1 cellular context compared by ENCODE assay signal in genomic region chr9:37034320-37034937, GRCh38.
TF ChIP-seq lines count a peak whose summit lies in the region.

No MANE protein-coding gene starts in this region.

TF ChIP-seq in GM12878, 131 proteins besides CTCF, POLR2A, EP300 and RAD21 (continued from another document and continues in another):
- TF ChIP-seq, protein P1, sequence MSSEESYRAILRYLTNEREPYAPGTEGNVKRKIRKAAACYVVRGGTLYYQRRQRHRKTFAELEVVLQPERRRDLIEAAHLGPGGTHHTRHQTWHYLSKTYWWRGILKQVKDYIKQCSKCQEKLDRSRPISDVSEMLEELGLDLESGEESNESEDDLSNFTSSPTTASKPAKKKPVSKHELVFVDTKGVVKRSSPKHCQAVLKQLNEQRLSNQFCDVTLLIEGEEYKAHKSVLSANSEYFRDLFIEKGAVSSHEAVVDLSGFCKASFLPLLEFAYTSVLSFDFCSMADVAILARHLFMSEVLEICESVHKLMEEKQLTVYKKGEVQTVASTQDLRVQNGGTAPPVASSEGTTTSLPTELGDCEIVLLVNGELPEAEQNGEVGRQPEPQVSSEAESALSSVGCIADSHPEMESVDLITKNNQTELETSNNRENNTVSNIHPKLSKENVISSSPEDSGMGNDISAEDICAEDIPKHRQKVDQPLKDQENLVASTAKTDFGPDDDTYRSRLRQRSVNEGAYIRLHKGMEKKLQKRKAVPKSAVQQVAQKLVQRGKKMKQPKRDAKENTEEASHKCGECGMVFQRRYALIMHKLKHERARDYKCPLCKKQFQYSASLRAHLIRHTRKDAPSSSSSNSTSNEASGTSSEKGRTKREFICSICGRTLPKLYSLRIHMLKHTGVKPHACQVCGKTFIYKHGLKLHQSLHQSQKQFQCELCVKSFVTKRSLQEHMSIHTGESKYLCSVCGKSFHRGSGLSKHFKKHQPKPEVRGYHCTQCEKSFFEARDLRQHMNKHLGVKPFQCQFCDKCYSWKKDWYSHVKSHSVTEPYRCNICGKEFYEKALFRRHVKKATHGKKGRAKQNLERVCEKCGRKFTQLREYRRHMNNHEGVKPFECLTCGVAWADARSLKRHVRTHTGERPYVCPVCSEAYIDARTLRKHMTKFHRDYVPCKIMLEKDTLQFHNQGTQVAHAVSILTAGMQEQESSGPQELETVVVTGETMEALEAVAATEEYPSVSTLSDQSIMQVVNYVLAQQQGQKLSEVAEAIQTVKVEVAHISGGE (CRISPR knock-in tag; IDR thresholded peaks at IDR 0.05), result no peak
- no peak for TF ChIP-seq IRF4 (IDR thresholded peaks at IDR 0.05; ENCODE audit: low read depth, low read length)
- peak; percentile 80 for TF ChIP-seq LARP7 (IDR thresholded peaks at IDR 0.05)
- no peak for TF ChIP-seq ATF3 (IDR thresholded peaks at IDR 0.05; ENCODE audit: borderline replicate concordance, extremely low read depth, low read depth, low read length)
- TF ChIP-seq ZBTB40 (IDR thresholded peaks at IDR 0.05; ENCODE audit: borderline replicate concordance), result no peak
- TF ChIP-seq FOXK2 (IDR thresholded peaks at IDR 0.05), result no peak
- TF ChIP-seq WRNIP1 (IDR thresholded peaks at IDR 0.05; ENCODE audit: borderline replicate concordance, low read depth, low read length), result no peak
- no peak for TF ChIP-seq STAT3 (IDR thresholded peaks at IDR 0.05; ENCODE audit: low read depth, low read length)
- no peak for TF ChIP-seq ESRRA (IDR thresholded peaks at IDR 0.05; ENCODE audit: low read length)
- TF ChIP-seq YY1 (IDR thresholded peaks at IDR 0.05; ENCODE audit: low read depth, low read length), result peak; percentile 87
- no peak for TF ChIP-seq USF1 (IDR thresholded peaks at IDR 0.05; ENCODE audit: borderline replicate concordance, extremely low read length, insufficient read depth, low read depth, low read length)
- no peak for TF ChIP-seq HDAC6 (IDR thresholded peaks at IDR 0.05; ENCODE audit: unreplicated experiment)
- TF ChIP-seq HDGF (IDR thresholded peaks at IDR 0.05), result no peak
- TF ChIP-seq GATAD2B (conservative IDR thresholded peaks at IDR 0.05; ENCODE audit: low read depth), result peak; percentile 92
- no peak for TF ChIP-seq SIX5 (IDR thresholded peaks at IDR 0.05; ENCODE audit: low read depth, low read length, severe bottlenecking)
- TF ChIP-seq RB1 (IDR thresholded peaks at IDR 0.05; ENCODE audit: borderline replicate concordance), result peak; percentile 73; the same call in 1 of the 2 replicates
- peak; percentile 71 for TF ChIP-seq DPF2 (IDR thresholded peaks at IDR 0.05)
- TF ChIP-seq JUND (IDR thresholded peaks at IDR 0.05; ENCODE audit: low read depth, low read length), result no peak
- TF ChIP-seq ZNF622 (IDR thresholded peaks at IDR 0.05), result no peak
- no peak for TF ChIP-seq ETV6 (conservative IDR thresholded peaks at IDR 0.05 in 1 of 2, IDR thresholded peaks at IDR 0.05 in 1 of 2; ENCODE audit: borderline replicate concordance in 1 of 2, low read depth in 1 of 2)
- peak; percentile 34; the same call in 1 of the 2 replicates for TF ChIP-seq SMAD5 (IDR thresholded peaks at IDR 0.05; ENCODE audit: low read depth)
- TF ChIP-seq, protein P2, sequence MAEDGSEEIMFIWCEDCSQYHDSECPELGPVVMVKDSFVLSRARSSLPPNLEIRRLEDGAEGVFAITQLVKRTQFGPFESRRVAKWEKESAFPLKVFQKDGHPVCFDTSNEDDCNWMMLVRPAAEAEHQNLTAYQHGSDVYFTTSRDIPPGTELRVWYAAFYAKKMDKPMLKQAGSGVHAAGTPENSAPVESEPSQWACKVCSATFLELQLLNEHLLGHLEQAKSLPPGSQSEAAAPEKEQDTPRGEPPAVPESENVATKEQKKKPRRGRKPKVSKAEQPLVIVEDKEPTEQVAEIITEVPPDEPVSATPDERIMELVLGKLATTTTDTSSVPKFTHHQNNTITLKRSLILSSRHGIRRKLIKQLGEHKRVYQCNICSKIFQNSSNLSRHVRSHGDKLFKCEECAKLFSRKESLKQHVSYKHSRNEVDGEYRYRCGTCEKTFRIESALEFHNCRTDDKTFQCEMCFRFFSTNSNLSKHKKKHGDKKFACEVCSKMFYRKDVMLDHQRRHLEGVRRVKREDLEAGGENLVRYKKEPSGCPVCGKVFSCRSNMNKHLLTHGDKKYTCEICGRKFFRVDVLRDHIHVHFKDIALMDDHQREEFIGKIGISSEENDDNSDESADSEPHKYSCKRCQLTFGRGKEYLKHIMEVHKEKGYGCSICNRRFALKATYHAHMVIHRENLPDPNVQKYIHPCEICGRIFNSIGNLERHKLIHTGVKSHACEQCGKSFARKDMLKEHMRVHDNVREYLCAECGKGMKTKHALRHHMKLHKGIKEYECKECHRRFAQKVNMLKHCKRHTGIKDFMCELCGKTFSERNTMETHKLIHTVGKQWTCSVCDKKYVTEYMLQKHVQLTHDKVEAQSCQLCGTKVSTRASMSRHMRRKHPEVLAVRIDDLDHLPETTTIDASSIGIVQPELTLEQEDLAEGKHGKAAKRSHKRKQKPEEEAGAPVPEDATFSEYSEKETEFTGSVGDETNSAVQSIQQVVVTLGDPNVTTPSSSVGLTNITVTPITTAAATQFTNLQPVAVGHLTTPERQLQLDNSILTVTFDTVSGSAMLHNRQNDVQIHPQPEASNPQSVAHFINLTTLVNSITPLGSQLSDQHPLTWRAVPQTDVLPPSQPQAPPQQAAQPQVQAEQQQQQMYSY (CRISPR knock-in tag; IDR thresholded peaks at IDR 0.05), result no peak
- peak; percentile 85 for TF ChIP-seq NKRF (conservative IDR thresholded peaks at IDR 0.05)
- TF ChIP-seq MTA3 (IDR thresholded peaks at IDR 0.05; ENCODE audit: borderline replicate concordance, low read length), result no peak
- TF ChIP-seq, protein P3, sequence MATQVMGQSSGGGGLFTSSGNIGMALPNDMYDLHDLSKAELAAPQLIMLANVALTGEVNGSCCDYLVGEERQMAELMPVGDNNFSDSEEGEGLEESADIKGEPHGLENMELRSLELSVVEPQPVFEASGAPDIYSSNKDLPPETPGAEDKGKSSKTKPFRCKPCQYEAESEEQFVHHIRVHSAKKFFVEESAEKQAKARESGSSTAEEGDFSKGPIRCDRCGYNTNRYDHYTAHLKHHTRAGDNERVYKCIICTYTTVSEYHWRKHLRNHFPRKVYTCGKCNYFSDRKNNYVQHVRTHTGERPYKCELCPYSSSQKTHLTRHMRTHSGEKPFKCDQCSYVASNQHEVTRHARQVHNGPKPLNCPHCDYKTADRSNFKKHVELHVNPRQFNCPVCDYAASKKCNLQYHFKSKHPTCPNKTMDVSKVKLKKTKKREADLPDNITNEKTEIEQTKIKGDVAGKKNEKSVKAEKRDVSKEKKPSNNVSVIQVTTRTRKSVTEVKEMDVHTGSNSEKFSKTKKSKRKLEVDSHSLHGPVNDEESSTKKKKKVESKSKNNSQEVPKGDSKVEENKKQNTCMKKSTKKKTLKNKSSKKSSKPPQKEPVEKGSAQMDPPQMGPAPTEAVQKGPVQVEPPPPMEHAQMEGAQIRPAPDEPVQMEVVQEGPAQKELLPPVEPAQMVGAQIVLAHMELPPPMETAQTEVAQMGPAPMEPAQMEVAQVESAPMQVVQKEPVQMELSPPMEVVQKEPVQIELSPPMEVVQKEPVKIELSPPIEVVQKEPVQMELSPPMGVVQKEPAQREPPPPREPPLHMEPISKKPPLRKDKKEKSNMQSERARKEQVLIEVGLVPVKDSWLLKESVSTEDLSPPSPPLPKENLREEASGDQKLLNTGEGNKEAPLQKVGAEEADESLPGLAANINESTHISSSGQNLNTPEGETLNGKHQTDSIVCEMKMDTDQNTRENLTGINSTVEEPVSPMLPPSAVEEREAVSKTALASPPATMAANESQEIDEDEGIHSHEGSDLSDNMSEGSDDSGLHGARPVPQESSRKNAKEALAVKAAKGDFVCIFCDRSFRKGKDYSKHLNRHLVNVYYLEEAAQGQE (IDR thresholded peaks at IDR 0.05; ENCODE audit: low read depth, low read length), result peak; percentile 7; the same call in 1 of the 2 replicates
- TF ChIP-seq IKZF2 (IDR thresholded peaks at IDR 0.05), result peak; percentile 30 to 49; a peak in 3 of 4 replicates
- no peak for TF ChIP-seq NRF1 (conservative IDR thresholded peaks at IDR 0.05; ENCODE audit: low read depth, low read length)
- peak; percentile 50; the same call in 1 of the 2 replicates for TF ChIP-seq CHD1 (IDR thresholded peaks at IDR 0.05; ENCODE audit: low read depth, low read length)
- TF ChIP-seq KLF5 (IDR thresholded peaks at IDR 0.05; ENCODE audit: partially characterized antibody), result peak; percentile 41
- TF ChIP-seq PAX5 (IDR thresholded peaks at IDR 0.05; ENCODE audit: borderline replicate concordance, low read depth, low read length), result no peak
- TF ChIP-seq TBL1XR1 (IDR thresholded peaks at IDR 0.05; ENCODE audit: low read depth, low read length), result no peak
- TF ChIP-seq, protein P4, sequence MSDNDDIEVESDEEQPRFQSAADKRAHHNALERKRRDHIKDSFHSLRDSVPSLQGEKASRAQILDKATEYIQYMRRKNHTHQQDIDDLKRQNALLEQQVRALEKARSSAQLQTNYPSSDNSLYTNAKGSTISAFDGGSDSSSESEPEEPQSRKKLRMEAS (IDR thresholded peaks at IDR 0.05; ENCODE audit: low read depth, low read length), result peak; percentile 56; the same call in 1 of the 2 replicates
- TF ChIP-seq, protein P5, sequence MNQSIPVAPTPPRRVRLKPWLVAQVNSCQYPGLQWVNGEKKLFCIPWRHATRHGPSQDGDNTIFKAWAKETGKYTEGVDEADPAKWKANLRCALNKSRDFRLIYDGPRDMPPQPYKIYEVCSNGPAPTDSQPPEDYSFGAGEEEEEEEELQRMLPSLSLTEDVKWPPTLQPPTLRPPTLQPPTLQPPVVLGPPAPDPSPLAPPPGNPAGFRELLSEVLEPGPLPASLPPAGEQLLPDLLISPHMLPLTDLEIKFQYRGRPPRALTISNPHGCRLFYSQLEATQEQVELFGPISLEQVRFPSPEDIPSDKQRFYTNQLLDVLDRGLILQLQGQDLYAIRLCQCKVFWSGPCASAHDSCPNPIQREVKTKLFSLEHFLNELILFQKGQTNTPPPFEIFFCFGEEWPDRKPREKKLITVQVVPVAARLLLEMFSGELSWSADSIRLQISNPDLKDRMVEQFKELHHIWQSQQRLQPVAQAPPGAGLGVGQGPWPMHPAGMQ (IDR thresholded peaks at IDR 0.05; ENCODE audit: borderline replicate concordance), result no peak
- TF ChIP-seq TAF1 (IDR thresholded peaks at IDR 0.05; ENCODE audit: borderline replicate concordance, low read depth, low read length), result peak; percentile 40; the same call in 1 of the 2 replicates
- TF ChIP-seq ZBTB33 (IDR thresholded peaks at IDR 0.05), result no peak
- 0 out of 4 replicates have a peak, but pooled peaks of 1 of the 2 experiments have one; percentile 22 for TF ChIP-seq SRF (IDR thresholded peaks at IDR 0.05; ENCODE audit: low read depth in 2 of 2, low read length in 2 of 2)
